Comparison of ENCODE assay signal across 25 cellular contexts in genomic region chr17:65985571-65985970, GRCh38.
"Had no signal": no experiment of that assay in that cellular context is flagged by ENCODE, and none has a peak within 500 bp of the region (broad histone marks: within the 10 kb centered on the region; RNA-seq: fewer than 3 reads in every experiment).

No MANE protein-coding gene starts in this region.

- H3K4me3 Mint-ChIP-seq: dendritic cell treated with granulocyte-macrophage colony-stimulating factor and Interleukin-4, amounts not matched to agents 40 ng/mL and 50 ng/mL, for 4 days; immature natural killer cell; natural killer cell; stimulated activated naive CD8-positive, alpha-beta T cell treated with anti-CD3 and anti-CD28 coated beads, Interleukin-15, amount 100 ng/mL, for 72 hours had no signal

- H3K36me3 ChIP-seq: esophagus squamous epithelium, lower lobe of right lung, right lobe of liver, suprapubic skin, transverse colon, vagina had no signal

- H3K4me1 ChIP-seq: esophagus squamous epithelium, lower lobe of right lung, parathyroid adenoma, right lobe of liver, suprapubic skin, transverse colon, vagina had no signal

- ATAC-seq: left ventricle myocardium superior; lower lobe of right lung; natural killer cell; right lobe of liver; stimulated activated naive CD8-positive, alpha-beta T cell treated with anti-CD3 and anti-CD28 coated beads, Interleukin-15, amount 100 ng/mL, for 72 hours had no signal

- H3K9ac ChIP-seq: parathyroid adenoma had no signal

- H3K27me3 ChIP-seq: esophagus squamous epithelium, right lobe of liver, suprapubic skin, transverse colon, vagina had no signal

- H3K4me1 Mint-ChIP-seq: immature natural killer cell; natural killer cell; stimulated activated naive CD8-positive, alpha-beta T cell treated with anti-CD3 and anti-CD28 coated beads, Interleukin-15, amount 100 ng/mL, for 72 hours had no signal

- H3K4me3 ChIP-seq: esophagus squamous epithelium, lower lobe of right lung, right lobe of liver, smooth muscle cell, suprapubic skin, transverse colon, vagina had no signal

- H3K27ac ChIP-seq: esophagus squamous epithelium, lower lobe of right lung, parathyroid adenoma, right lobe of liver, suprapubic skin, transverse colon, vagina had no signal

- H3K27me3 Mint-ChIP-seq: progenitor cell of endocrine pancreas had no signal

- DNase-seq: effector CD8-positive, alpha-beta T cell; erythroblast; esophagus squamous epithelium; hypothalamus; immature natural killer cell; islet precursor cell; kidney glomerular epithelial cell; left ventricle myocardium superior; lower lobe of right lung; natural killer cell; occipital lobe; right lobe of liver; stimulated activated CD4-positive, alpha-beta T cell treated with anti-CD3 and anti-CD28 coated beads, Interleukin-12 subunit alpha, Interleukin-12 subunit beta, amount 100 ng/mL, for 4 hours; stimulated activated CD4-positive, alpha-beta T cell treated with anti-CD3 and anti-CD28 coated beads, Interleukin-1b, Interleukin-23, amount 100 ng/mL, for 48 hours; stimulated activated CD4-positive, alpha-beta T cell treated with anti-CD3 and anti-CD28 coated beads, Interleukin-4, amount 100 ng/mL, for 1 hour; stimulated activated CD8-positive, alpha-beta memory T cell treated with anti-CD3 and anti-CD28 coated beads, Interleukin-4, amount 100 ng/mL, for 48 hours; stimulated activated naive CD4-positive, alpha-beta T cell; stimulated activated naive CD8-positive, alpha-beta T cell treated with anti-CD3 and anti-CD28 coated beads, Interleukin-15, amount 100 ng/mL, for 72 hours; transverse colon had no signal

- H3K27ac Mint-ChIP-seq: dendritic cell treated with granulocyte-macrophage colony-stimulating factor and Interleukin-4, amounts not matched to agents 40 ng/mL and 50 ng/mL, for 4 days; immature natural killer cell; natural killer cell; progenitor cell of endocrine pancreas; stimulated activated naive CD8-positive, alpha-beta T cell treated with anti-CD3 and anti-CD28 coated beads, Interleukin-15, amount 100 ng/mL, for 72 hours had no signal

- H3K9me3 ChIP-seq: right lobe of liver had no signal
